Comparison of ENCODE assay signal across 16 cellular contexts in genomic region chr2:108491848-108492247, GRCh38. TPM values are rescaled to one million over a fixed set of nuclear protein-coding genes. Genes with fewer than 3 reads are reported as not detected.
DNase-seq lines count a peak whose midpoint lies in the region; ATAC-seq and TF ChIP-seq lines count a peak whose summit lies in the region.
"Had no signal": no experiment of that assay in that cellular context is flagged by ENCODE, and none has a peak within 500 bp of the region (broad histone marks: within the 10 kb centered on the region; RNA-seq: fewer than 3 reads in every experiment).

No MANE protein-coding gene starts in this region.

- TF ChIP-seq CTCF in hepatocyte (IDR thresholded peaks at IDR 0.05; ENCODE audit: poor library complexity) = no peak

- H3K36me3 ChIP-seq in hepatocyte (replicated peaks; ENCODE audit: insufficient read depth, low read depth) = no peaks in the 10 kb centered on the region

- ATAC-seq in stimulated activated effector memory CD8-positive, alpha-beta T cell treated with anti-CD3 and anti-CD28 coated beads, Interleukin-12 subunit alpha, Interleukin-12 subunit beta, amount 100 ng/mL, for 72 hours = no peak

- CTCF ChIA-PET in activated naive CD4-positive, alpha-beta T cell treated with anti-CD3 and anti-CD28 coated beads for 36 hours (lab: Charles Lee) = no interaction called here

- no peaks in the 10 kb centered on the region for H4K20me1 ChIP-seq in hepatocyte (ENCODE audit: insufficient read depth, poor library complexity, severe bottlenecking)
- H4K20me1 ChIP-seq: BLaER1 had no signal

- peak overlapping the region; percentile 68 for H3K27ac ChIP-seq in hepatocyte
- H3K27ac ChIP-seq: BLaER1, KMS-11, RWPE1 had no signal

- no peak for DNase-seq in activated naive CD4-positive, alpha-beta T cell treated with anti-CD3 and anti-CD28 coated beads for 36 hours
- no peak for DNase-seq in activated naive CD4-positive, alpha-beta T cell treated with anti-CD3 and anti-CD28 coated beads, Interleukin-2, amount 50 U/mL, for 16 hours
- no peak for DNase-seq in activated naive CD8-positive, alpha-beta T cell treated with anti-CD3 and anti-CD28 coated beads for 36 hours
- DNase-seq in hepatocyte (ENCODE audit: low spot score) (no peak), DMS153 (lab: John Stamatoyannopoulos, UW) (no peak)
- DNase-seq in stimulated activated effector memory CD8-positive, alpha-beta T cell treated with anti-CD3 and anti-CD28 coated beads, Interleukin-12 subunit alpha, Interleukin-12 subunit beta, amount 100 ng/mL, for 72 hours (ENCODE audit: low spot score in 2 of 2) = no peak
- DNase-seq in activated CD4-positive, CD25-positive, alpha-beta regulatory T cell treated with anti-CD3 and anti-CD28 coated beads, Interleukin-2, amount 50 U/mL, for 72 hours = no peak
- DNase-seq: CD8-positive, alpha-beta memory T cell; NCI-H1092 treated with DMSO at 0.1 percent for 48 hours; NCI-H1694; NCI-H2107; NCI-H526 treated with DMSO at 0.1 percent for 48 hours; NK-92 treated with Interleukin-12 subunit alpha and Interleukin-12 subunit beta, amount 100 ng/mL, for 24 hours had no signal

- peaks cover 7% of the 10 kb centered on the region for H3K4me1 ChIP-seq in hepatocyte (ENCODE audit: insufficient read depth)
- H3K4me1 ChIP-seq: BLaER1 had no signal

- H3K4me3 Mint-ChIP-seq in activated naive CD4-positive, alpha-beta T cell treated with anti-CD3 and anti-CD28 coated beads for 36 hours = no peak overlapping the region
- H3K4me3 Mint-ChIP-seq in activated naive CD8-positive, alpha-beta T cell treated with anti-CD3 and anti-CD28 coated beads for 36 hours = no peak overlapping the region
- H3K4me3 Mint-ChIP-seq in stimulated activated effector memory CD8-positive, alpha-beta T cell treated with anti-CD3 and anti-CD28 coated beads, Interleukin-12 subunit alpha, Interleukin-12 subunit beta, amount 100 ng/mL, for 72 hours = no peak overlapping the region
- H3K4me3 Mint-ChIP-seq: CD8-positive, alpha-beta memory T cell had no signal

- no peaks in the 10 kb centered on the region for H3K9me3 ChIP-seq in hepatocyte (ENCODE audit: low read depth)
- H3K9me3 ChIP-seq: BLaER1 had no signal

- peak overlapping the region; percentile 12 for H3K4me2 ChIP-seq in hepatocyte
- H3K4me2 ChIP-seq: BLaER1, KMS-11 had no signal

- peak overlapping the region; percentile 56 for H3K27ac Mint-ChIP-seq in activated naive CD4-positive, alpha-beta T cell treated with anti-CD3 and anti-CD28 coated beads for 36 hours
- peak overlapping the region; percentile 60 for H3K27ac Mint-ChIP-seq in activated naive CD8-positive, alpha-beta T cell treated with anti-CD3 and anti-CD28 coated beads for 36 hours
- H3K27ac Mint-ChIP-seq in stimulated activated effector memory CD8-positive, alpha-beta T cell treated with anti-CD3 and anti-CD28 coated beads, Interleukin-12 subunit alpha, Interleukin-12 subunit beta, amount 100 ng/mL, for 72 hours = peak overlapping the region; percentile 40

- H3K79me2 ChIP-seq in hepatocyte = peaks cover 4% of the 10 kb centered on the region

- no peak overlapping the region for H2AFZ ChIP-seq in hepatocyte

- peaks cover 23% of the 10 kb centered on the region for H3K36me3 Mint-ChIP-seq in activated naive CD4-positive, alpha-beta T cell treated with anti-CD3 and anti-CD28 coated beads for 36 hours (ENCODE audit: low read depth)
- H3K36me3 Mint-ChIP-seq in activated naive CD8-positive, alpha-beta T cell treated with anti-CD3 and anti-CD28 coated beads for 36 hours = peaks cover 4% of the 10 kb centered on the region
- peaks cover 90% of the 10 kb centered on the region for H3K36me3 Mint-ChIP-seq in stimulated activated effector memory CD8-positive, alpha-beta T cell treated with anti-CD3 and anti-CD28 coated beads, Interleukin-12 subunit alpha, Interleukin-12 subunit beta, amount 100 ng/mL, for 72 hours

- no peak overlapping the region for H3K4me3 ChIP-seq in hepatocyte
- H3K4me3 ChIP-seq: BLaER1 had no signal

- intact Hi-C loops in activated naive CD4-positive, alpha-beta T cell treated with anti-CD3 and anti-CD28 coated beads for 36 hours (cut with micrococcal nuclease) = loop anchor here (2.0 to 5.0 kb wide), 2 partner anchors 43 to 90 kb away; partner anchors contain the start of gene LIMS1

- H3K27me3 ChIP-seq in hepatocyte = no peaks in the 10 kb centered on the region
- H3K27me3 ChIP-seq: BLaER1 had no signal

- no peaks in the 10 kb centered on the region for H3K9me2 ChIP-seq in hepatocyte (replicated peaks; ENCODE audit: insufficient read depth)

- H3K27me3 Mint-ChIP-seq in activated naive CD4-positive, alpha-beta T cell treated with anti-CD3 and anti-CD28 coated beads for 36 hours (ENCODE audit: low read depth) = no peaks in the 10 kb centered on the region
- no peaks in the 10 kb centered on the region for H3K27me3 Mint-ChIP-seq in activated naive CD8-positive, alpha-beta T cell treated with anti-CD3 and anti-CD28 coated beads for 36 hours
- H3K27me3 Mint-ChIP-seq: CD8-positive, alpha-beta memory T cell had no signal

- peaks cover 18% of the 10 kb centered on the region for H3K4me1 Mint-ChIP-seq in activated naive CD4-positive, alpha-beta T cell treated with anti-CD3 and anti-CD28 coated beads for 36 hours (ENCODE audit: low read depth)
- H3K4me1 Mint-ChIP-seq in activated naive CD8-positive, alpha-beta T cell treated with anti-CD3 and anti-CD28 coated beads for 36 hours = peaks cover 13% of the 10 kb centered on the region
- no peaks in the 10 kb centered on the region for H3K4me1 Mint-ChIP-seq in stimulated activated effector memory CD8-positive, alpha-beta T cell treated with anti-CD3 and anti-CD28 coated beads, Interleukin-12 subunit alpha, Interleukin-12 subunit beta, amount 100 ng/mL, for 72 hours
- H3K4me1 Mint-ChIP-seq: CD8-positive, alpha-beta memory T cell had no signal

- H3K9me3 Mint-ChIP-seq in activated naive CD4-positive, alpha-beta T cell treated with anti-CD3 and anti-CD28 coated beads for 36 hours = no peaks in the 10 kb centered on the region
- H3K9me3 Mint-ChIP-seq in activated naive CD8-positive, alpha-beta T cell treated with anti-CD3 and anti-CD28 coated beads for 36 hours = no peaks in the 10 kb centered on the region
- no peaks in the 10 kb centered on the region for H3K9me3 Mint-ChIP-seq in stimulated activated effector memory CD8-positive, alpha-beta T cell treated with anti-CD3 and anti-CD28 coated beads, Interleukin-12 subunit alpha, Interleukin-12 subunit beta, amount 100 ng/mL, for 72 hours
- H3K9me3 Mint-ChIP-seq: CD8-positive, alpha-beta memory T cell had no signal

RNA-seq across cellular contexts. Expression of gene LIMS1, which starts 42.4 kb away (rescaled TPM):
- total RNA-seq in activated naive CD4-positive, alpha-beta T cell treated with anti-CD3 and anti-CD28 coated beads for 36 hours = 10 to 100 TPM; 43.8 to 47.1 TPM
- total RNA-seq in activated naive CD8-positive, alpha-beta T cell treated with anti-CD3 and anti-CD28 coated beads for 36 hours = 10 to 100 TPM; 39.6 to 44.9 TPM
- total RNA-seq in hepatocyte = 64.6 and 102 TPM in 2 replicates
- 37.1 and 40.0 TPM in 2 replicates for polyA plus RNA-seq in hepatocyte

RNA-seq across cellular contexts. Expression of gene GCC2, which starts 42.8 kb away (rescaled TPM):
- total RNA-seq in activated naive CD4-positive, alpha-beta T cell treated with anti-CD3 and anti-CD28 coated beads for 36 hours = 10 to 100 TPM; 33.5 to 39.4 TPM
- 10 to 100 TPM; 36.9 to 43.6 TPM for total RNA-seq in activated naive CD8-positive, alpha-beta T cell treated with anti-CD3 and anti-CD28 coated beads for 36 hours
- 39.4 and 44.6 TPM in 2 replicates for total RNA-seq in hepatocyte
- 48.1 and 53.7 TPM in 2 replicates for polyA plus RNA-seq in hepatocyte
